In the genomic region with DNA sequence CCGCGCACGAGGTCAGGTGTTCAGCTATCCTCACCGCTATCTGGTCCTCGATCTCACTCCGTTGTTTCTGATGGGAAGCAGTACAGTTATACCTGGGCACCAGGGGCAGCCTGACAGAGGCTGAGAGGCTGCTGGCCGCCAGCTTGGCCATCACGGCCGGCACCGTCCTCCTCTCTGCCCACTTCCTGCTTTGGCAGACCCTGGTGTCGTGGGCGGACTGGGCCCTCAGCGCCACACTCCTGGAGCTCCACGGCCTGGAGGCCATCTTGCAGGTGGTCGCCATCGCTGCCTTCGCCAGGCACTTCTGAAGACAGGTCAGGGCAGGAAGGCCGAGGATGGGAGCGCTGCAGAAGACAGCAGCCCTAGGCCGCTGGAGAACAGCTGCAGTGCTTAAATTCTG, we compare ENCODE assay signal across 1 cellular context.
TF ChIP-seq lines count a peak whose summit lies in the region.

No MANE protein-coding gene starts in this region.

TF ChIP-seq in IMR-90, 13 proteins besides CTCF, POLR2A, EP300 and RAD21:
- TF ChIP-seq SMC3 (IDR thresholded peaks at IDR 0.05; ENCODE audit: low read depth, low read length) (no peak), RCOR1 (IDR thresholded peaks at IDR 0.05; ENCODE audit: insufficient replicate concordance, low read length) (no peak), MXI1 (IDR thresholded peaks at IDR 0.05; ENCODE audit: borderline replicate concordance, low read depth, low read length) (no peak), BHLHE40 (IDR thresholded peaks at IDR 0.05; ENCODE audit: low read depth, low read length) (no peak), MAFK (IDR thresholded peaks at IDR 0.05; ENCODE audit: low read depth, low read length) (no peak), RFX5 (IDR thresholded peaks at IDR 0.05; ENCODE audit: low read depth, low read length) (no peak), MAZ (IDR thresholded peaks at IDR 0.05; ENCODE audit: borderline replicate concordance, low read depth, low read length) (no peak), CEBPB (IDR thresholded peaks at IDR 0.05; ENCODE audit: low read depth, low read length) (no peak)
- TF ChIP-seq, protein P1, sequence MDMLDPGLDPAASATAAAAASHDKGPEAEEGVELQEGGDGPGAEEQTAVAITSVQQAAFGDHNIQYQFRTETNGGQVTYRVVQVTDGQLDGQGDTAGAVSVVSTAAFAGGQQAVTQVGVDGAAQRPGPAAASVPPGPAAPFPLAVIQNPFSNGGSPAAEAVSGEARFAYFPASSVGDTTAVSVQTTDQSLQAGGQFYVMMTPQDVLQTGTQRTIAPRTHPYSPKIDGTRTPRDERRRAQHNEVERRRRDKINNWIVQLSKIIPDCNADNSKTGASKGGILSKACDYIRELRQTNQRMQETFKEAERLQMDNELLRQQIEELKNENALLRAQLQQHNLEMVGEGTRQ (IDR thresholded peaks at IDR 0.05; ENCODE audit: low read depth, low read length): no peak
